ENCODE assay signal across 13 cellular contexts in genomic region chr17:41464682-41465081, GRCh38. TPM values are rescaled to one million over a fixed set of nuclear protein-coding genes. Genes with fewer than 3 reads are reported as not detected.
DNase-seq lines count a peak whose midpoint lies in the region; ATAC-seq and TF ChIP-seq lines count a peak whose summit lies in the region.
"Had no signal": no experiment of that assay in that cellular context is flagged by ENCODE, and none has a peak within 500 bp of the region (broad histone marks: within the 10 kb centered on the region; RNA-seq: fewer than 3 reads in every experiment).

No MANE protein-coding gene starts in this region.

- no peak overlapping the region for H3K27ac Mint-ChIP-seq in HFFc6
- H3K27ac Mint-ChIP-seq in type B pancreatic cell, result peak overlapping the region; percentile 80
- H3K27ac Mint-ChIP-seq: stimulated activated naive B cell treated with anti-CD40 and anti-IgM and Interleukin-4, amounts not matched to agents 10 μg/mL and 1 μg/mL and 100 μg/mL, for 72 hours had no signal

- intact Hi-C loops in left ventricle myocardium inferior (cut with micrococcal nuclease), result no loop called here

- ATAC-seq in GM21526 (IDR thresholded peaks at IDR 0.05; ENCODE audit: low FRiP score, unreplicated experiment), result no peak
- no peak for ATAC-seq in HG02763 (IDR thresholded peaks at IDR 0.05; ENCODE audit: unreplicated experiment)
- ATAC-seq in GM21723 (IDR thresholded peaks at IDR 0.05; ENCODE audit: unreplicated experiment), result no peak
- ATAC-seq: stimulated activated naive B cell treated with anti-CD40 and anti-IgM and Interleukin-4, amounts not matched to agents 10 μg/mL and 1 μg/mL and 100 μg/mL, for 72 hours had no signal

- H3K4me1 Mint-ChIP-seq in HFFc6 (ENCODE audit: low read depth), result peaks cover 28% of the 10 kb centered on the region
- H3K4me1 Mint-ChIP-seq in type B pancreatic cell (ENCODE audit: unreplicated experiment), result peaks cover 10% of the 10 kb centered on the region
- H3K4me1 Mint-ChIP-seq: stimulated activated naive B cell treated with anti-CD40 and anti-IgM and Interleukin-4, amounts not matched to agents 10 μg/mL and 1 μg/mL and 100 μg/mL, for 72 hours had no signal

- H3K27me3 Mint-ChIP-seq in HFFc6 (ENCODE audit: insufficient read depth) (peaks cover 35% of the 10 kb centered on the region), type B pancreatic cell (peaks cover 2% of the 10 kb centered on the region)

- H3K36me3 ChIP-seq in left ventricle myocardium inferior, result no peaks in the 10 kb centered on the region

- no peak overlapping the region for H3K27ac ChIP-seq in left ventricle myocardium inferior (replicated peaks)
- H3K27ac ChIP-seq: parathyroid adenoma had no signal

- no peak overlapping the region for H3K4me3 ChIP-seq in left ventricle myocardium inferior

- peaks cover 15% of the 10 kb centered on the region for H3K4me1 ChIP-seq in left ventricle myocardium inferior
- H3K4me1 ChIP-seq: parathyroid adenoma had no signal

- H3K27me3 ChIP-seq in left ventricle myocardium inferior (ENCODE audit: low read depth), result peaks cover 75% of the 10 kb centered on the region

- peaks cover 17% of the 10 kb centered on the region for H3K9me3 ChIP-seq in left ventricle myocardium inferior (replicated peaks)

- peaks cover 13% of the 10 kb centered on the region for H3K9me3 Mint-ChIP-seq in HFFc6
- H3K9me3 Mint-ChIP-seq in type B pancreatic cell, result peaks cover 6% of the 10 kb centered on the region

- H3K4me3 Mint-ChIP-seq in HFFc6 (peak overlapping the region; percentile 15; the same call in 1 of the 2 replicates), type B pancreatic cell (peak overlapping the region; percentile 60)
- H3K4me3 Mint-ChIP-seq: stimulated activated naive B cell treated with anti-CD40 and anti-IgM and Interleukin-4, amounts not matched to agents 10 μg/mL and 1 μg/mL and 100 μg/mL, for 72 hours had no signal

- DNase-seq in HFFc6 (peak; percentile 90), amniotic epithelial cell (ENCODE audit: low read depth) (peak; percentile 83), left ventricle myocardium inferior (peak; percentile 42), type B pancreatic cell (ENCODE audit: extremely low spot score, unreplicated experiment) (no peak), NCI-H1930 (lab: John Stamatoyannopoulos, UW) (no peak)
- DNase-seq: activated CD8-positive, alpha-beta memory T cell treated with anti-CD3 and anti-CD28 coated beads for 24 hours; erythroblast; NCI-H510A treated with DMSO at 0.1 percent for 48 hours; stimulated activated naive B cell treated with anti-CD40 and anti-IgM and Interleukin-4, amounts not matched to agents 10 μg/mL and 1 μg/mL and 100 μg/mL, for 72 hours had no signal

- TF ChIP-seq CTCF in HFFc6 (IDR thresholded peaks at IDR 0.05), result no peak
- no peak for TF ChIP-seq CTCF in left ventricle myocardium inferior (IDR thresholded peaks at IDR 0.05; ENCODE audit: borderline replicate concordance)
- TF ChIP-seq CTCF in type B pancreatic cell (conservative IDR thresholded peaks at IDR 0.05), result no peak

- peaks cover 13% of the 10 kb centered on the region for H3K36me3 Mint-ChIP-seq in HFFc6 (ENCODE audit: low read depth)
- no peaks in the 10 kb centered on the region for H3K36me3 Mint-ChIP-seq in type B pancreatic cell
- H3K36me3 Mint-ChIP-seq: stimulated activated naive B cell treated with anti-CD40 and anti-IgM and Interleukin-4, amounts not matched to agents 10 μg/mL and 1 μg/mL and 100 μg/mL, for 72 hours had no signal

RNA-seq across cellular contexts. Expression of gene KRT32, which starts 2.5 kb away (rescaled TPM):
- total RNA-seq in HFFc6 (2021; fragmentation: NEBNext Ultra II Directional; extraction: Animal tissue kit (Norgen Biotek cat#: 25700)), result under 1 TPM in 2 of 6 experiments, not detected in 4; 0.14 TPM
- total RNA-seq in left ventricle myocardium inferior (0.22 TPM), type B pancreatic cell (ENCODE audit: low replicate concordance) (0.17 and 0.83 TPM in 2 replicates)

RNA-seq across cellular contexts. Expression of gene KRT35, which starts 16.3 kb away (rescaled TPM):
- not detected for total RNA-seq in HFFc6 (2021; fragmentation: NEBNext Ultra II Directional; extraction: Animal tissue kit (Norgen Biotek cat#: 25700))
- not detected for total RNA-seq in left ventricle myocardium inferior
- not detected in 2 replicates for total RNA-seq in type B pancreatic cell (ENCODE audit: low replicate concordance)

RNA-seq across cellular contexts. Expression of gene KRT38, which starts 23.9 kb away (rescaled TPM):
- under 1 TPM; 0.25 to 0.62 (median 0.43) TPM for total RNA-seq in HFFc6 (2021; fragmentation: NEBNext Ultra II Directional; extraction: Animal tissue kit (Norgen Biotek cat#: 25700))
- not detected for total RNA-seq in left ventricle myocardium inferior
- total RNA-seq in type B pancreatic cell (ENCODE audit: low replicate concordance), result not detected in 2 replicates

RNA-seq across cellular contexts. Expression of gene KRT36, which starts 25.0 kb away (rescaled TPM):
- total RNA-seq in HFFc6 (2021; fragmentation: NEBNext Ultra II Directional; extraction: Animal tissue kit (Norgen Biotek cat#: 25700)), result not detected
- not detected for total RNA-seq in left ventricle myocardium inferior
- 0.17 and 0.83 TPM in 2 replicates for total RNA-seq in type B pancreatic cell (ENCODE audit: low replicate concordance)

RNA-seq across cellular contexts. Expression of gene KRT37, which starts 40.3 kb away (rescaled TPM):
- total RNA-seq in HFFc6 (2021; fragmentation: NEBNext Ultra II Directional; extraction: Animal tissue kit (Norgen Biotek cat#: 25700)), result not detected
- not detected for total RNA-seq in left ventricle myocardium inferior
- not detected in 2 replicates for total RNA-seq in type B pancreatic cell (ENCODE audit: low replicate concordance)

Comparison
In these comparisons a context has a peak if more than half of its experiments do, and no peak if none do; other contexts are left out.
1. DNase-seq: peak in HFFc6 (single experiment), amniotic epithelial cell (single experiment) and left ventricle myocardium inferior (single experiment); none in type B pancreatic cell (single experiment) and NCI-H1930 (0 of 2).